29 cellular contexts compared by ENCODE assay signal in the genomic region with DNA sequence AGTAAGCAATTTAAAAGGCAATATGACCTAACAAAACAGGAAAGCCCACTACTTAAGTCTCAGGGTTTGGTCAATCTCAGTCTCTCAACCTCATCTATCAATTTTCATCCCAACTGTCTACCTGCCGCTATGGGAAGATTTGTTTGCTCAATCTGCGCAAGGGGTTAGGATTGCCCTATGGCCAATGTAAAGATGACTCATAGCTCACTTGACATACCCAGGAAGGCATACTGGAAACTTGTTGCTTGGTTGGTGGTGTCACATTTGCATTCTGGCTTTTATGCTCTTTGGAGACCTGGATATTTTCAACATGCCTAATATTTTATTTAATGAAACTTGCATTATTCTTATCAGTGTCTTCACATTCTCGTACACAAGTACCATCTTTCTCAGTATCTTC.
DNase-seq lines count a peak whose midpoint lies in the region; ATAC-seq, FAIRE-seq and TF ChIP-seq lines count a peak whose summit lies in the region.
"Had no signal": no experiment of that assay in that cellular context is flagged by ENCODE, and none has a peak within 500 bp of the region (broad histone marks: within the 10 kb centered on the region; RNA-seq: fewer than 3 reads in every experiment).

No MANE protein-coding gene starts in this region.

- no peak for TF ChIP-seq CTCF in epithelial cell of esophagus (IDR thresholded peaks at IDR 0.05; ENCODE audit: insufficient read depth, low read depth, low read length, missing control alignments)

- no peak overlapping the region for H3K4me3 ChIP-seq in epithelial cell of esophagus (ENCODE audit: low read length)

- ATAC-seq in HG03159 (IDR thresholded peaks at IDR 0.05; ENCODE audit: unreplicated experiment): no peak
- ATAC-seq: CD8-positive, alpha-beta T cell; HCT116; HepG2 had no signal

- peak; percentile 37 to 58 for DNase-seq in SHP77 (lab: John Stamatoyannopoulos, UW)
- no peak for DNase-seq in SHP77 treated with DMSO at 0.1 percent for 48 hours (lab: John Stamatoyannopoulos, UW)
- no peak for DNase-seq in H54 (ENCODE audit: insufficient read length, low spot score)
- peak; percentile 79 for DNase-seq in NCI-H69 (lab: John Stamatoyannopoulos, UW)
- DNase-seq in epithelial cell of esophagus (ENCODE audit: low read depth): peak; percentile 52
- no peak for DNase-seq in hypothalamus (lab: John Stamatoyannopoulos, UW)
- no peak for DNase-seq in NCI-H1436 (lab: John Stamatoyannopoulos, UW)
- DNase-seq: C1 segment of cervical spinal cord; Calu3; CD8-positive, alpha-beta T cell; GF-D8; Karpas-422; MV-4-11; NCI-H1105; NCI-H2171; NCI-H226; NCI-H524 treated with DMSO at 0.1 percent for 48 hours; NCI-H82; NK-92 treated with Interleukin-12 subunit alpha and Interleukin-12 subunit beta, amount 100 ng/mL, for 24 hours; Right ventricle myocardium superior; RPMI8226; SK-N-SH; SW 1271; T-helper 2 cell had no signal

- no peak for TF ChIP-seq POLR2A in H54 (IDR thresholded peaks at IDR 0.05; ENCODE audit: low read depth, low read length)

- peak; percentile 89 for FAIRE-seq in H54 (lab: Jason Lieb, UNC)
- FAIRE-seq: GM12891, H1, HepG2 had no signal

Comparison
In these comparisons a context has a peak if more than half of its experiments do, and no peak if none do; other contexts are left out.
1. DNase-seq: peak in SHP77 (2 of 2), NCI-H69 (single experiment) and epithelial cell of esophagus (single experiment); none in SHP77 treated with DMSO at 0.1 percent for 48 hours (single experiment), H54 (single experiment), hypothalamus (0 of 51) and NCI-H1436 (single experiment).